ENCODE assay signal across 18 cellular contexts in the genomic region with DNA sequence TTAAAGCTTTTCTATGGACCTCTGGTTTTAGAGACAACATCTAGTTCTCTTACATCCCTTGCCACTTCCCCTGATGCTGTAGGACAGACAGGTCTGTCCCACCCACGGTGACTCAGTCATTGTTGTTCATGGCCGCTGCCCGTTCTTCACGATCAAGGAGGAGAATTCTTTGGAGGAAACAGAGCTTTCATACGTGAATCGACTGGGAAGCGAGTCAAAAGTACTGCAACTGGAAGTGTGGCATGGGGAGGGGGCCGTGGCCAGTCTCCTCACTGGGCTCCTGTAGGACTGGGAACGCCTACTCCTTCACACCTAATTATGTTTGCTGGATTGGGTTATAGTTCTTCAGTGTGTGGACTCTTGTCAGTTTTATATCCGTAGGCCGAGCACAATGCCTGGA. TPM values are rescaled to one million over a fixed set of nuclear protein-coding genes. Genes with fewer than 3 reads are reported as not detected.
DNase-seq lines count a peak whose midpoint lies in the region; ATAC-seq and TF ChIP-seq lines count a peak whose summit lies in the region.
"Had no signal": no experiment of that assay in that cellular context is flagged by ENCODE, and none has a peak within 500 bp of the region (broad histone marks: within the 10 kb centered on the region; RNA-seq: fewer than 3 reads in every experiment).

No MANE protein-coding gene starts in this region.

- ATAC-seq in T-cell (replicated peaks in 1 of 4) (no peak), HG03521 (IDR thresholded peaks at IDR 0.05; ENCODE audit: unreplicated experiment) (no peak), GM21526 (IDR thresholded peaks at IDR 0.05; ENCODE audit: low FRiP score, unreplicated experiment) (no peak)

- intact Hi-C loops in Caco-2 (cut with micrococcal nuclease; ENCODE audit: unreplicated experiment): loop anchor here (2.0 to 5.0 kb wide), 2 partner anchors 16 to 42 kb away; no protein-coding TSS in a partner anchor
- intact Hi-C loops in colonic mucosa (cut with DNase I): no loop called here

- H3K9me3 Mint-ChIP-seq in Caco-2 (ENCODE audit: unreplicated experiment): no peaks in the 10 kb centered on the region
- no peaks in the 10 kb centered on the region for H3K9me3 Mint-ChIP-seq in nephron
- no peaks in the 10 kb centered on the region for H3K9me3 Mint-ChIP-seq in T-cell
- H3K9me3 Mint-ChIP-seq: CD14-positive monocyte had no signal

- no peak overlapping the region for H3K9ac ChIP-seq in colonic mucosa (ENCODE audit: low read depth in 2 of 2, low read length in 2 of 2)

- no peaks in the 10 kb centered on the region for H3K36me3 ChIP-seq in Caco-2 (ENCODE audit: control insufficient read depth, insufficient read depth, low read length)
- no peaks in the 10 kb centered on the region for H3K36me3 ChIP-seq in colonic mucosa

- H3K4me3 Mint-ChIP-seq in Caco-2 (ENCODE audit: unreplicated experiment): peak overlapping the region; percentile 36
- H3K4me3 Mint-ChIP-seq in nephron: no peak overlapping the region
- H3K4me3 Mint-ChIP-seq in T-cell: no peak overlapping the region

- H3K27me3 Mint-ChIP-seq in Caco-2 (ENCODE audit: insufficient read depth, unreplicated experiment): no peaks in the 10 kb centered on the region
- H3K27me3 Mint-ChIP-seq in nephron (ENCODE audit: low read depth): peaks cover 15% of the 10 kb centered on the region
- H3K27me3 Mint-ChIP-seq in T-cell: no peaks in the 10 kb centered on the region

- CTCF ChIA-PET in Caco-2 (lab: Charles Lee) (interaction anchor here (0.6 kb wide), 1 partner anchor 405 kb away, joined by 9 read pairs; no protein-coding TSS in a partner anchor), T-cell (lab: Charles Lee) (no interaction called here)

- H3K36me3 Mint-ChIP-seq in Caco-2 (ENCODE audit: insufficient read depth, unreplicated experiment): no peaks in the 10 kb centered on the region
- no peaks in the 10 kb centered on the region for H3K36me3 Mint-ChIP-seq in nephron (ENCODE audit: low read depth)
- H3K36me3 Mint-ChIP-seq in T-cell: no peaks in the 10 kb centered on the region
- H3K36me3 Mint-ChIP-seq: CD14-positive monocyte had no signal

- TF ChIP-seq CTCF in Caco-2 (IDR thresholded peaks at IDR 0.05; ENCODE audit: insufficient read depth in 1 of 2, low read depth in 1 of 2, low read length in 1 of 2, severe bottlenecking in 1 of 2, unreplicated experiment in 1 of 2): no peak
- TF ChIP-seq CTCF in colonic mucosa (IDR thresholded peaks at IDR 0.05): no peak
- no peak for TF ChIP-seq CTCF in nephron (IDR thresholded peaks at IDR 0.05; ENCODE audit: unreplicated experiment in 3 of 3)

- H3K4me1 Mint-ChIP-seq in Caco-2 (ENCODE audit: low read depth, unreplicated experiment): peaks cover 33% of the 10 kb centered on the region
- H3K4me1 Mint-ChIP-seq in nephron: no peaks in the 10 kb centered on the region
- H3K4me1 Mint-ChIP-seq in T-cell: peaks cover 4 to 12% (median 5%) of the 10 kb centered on the region in 3 donors

- no peak overlapping the region for H3K27ac ChIP-seq in colonic mucosa

- no peak for DNase-seq in Caco-2
- DNase-seq in NCI-H2227 treated with DMSO at 0.1 percent for 48 hours (lab: John Stamatoyannopoulos, UW): peak; percentile 25
- peak; percentile 16 for DNase-seq in colonic mucosa
- DNase-seq in NCI-H446 treated with DMSO at 0.1 percent for 48 hours (lab: John Stamatoyannopoulos, UW): no peak
- DNase-seq in T-cell: no peak
- DNase-seq: DMS53; HCEC 1CT; NCI-H1048; NCI-H146; NCI-H2081 treated with DMSO at 0.1 percent for 48 hours; NCI-H226; NCI-H69; NK-92 treated with Interleukin-12 subunit alpha and Interleukin-12 subunit beta, amount 100 ng/mL, for 24 hours; OCI-M1 had no signal

- no TSS peak for BruUV-seq in Caco-2 (replicated peaks; lab: Mats Ljungman, UMichigan)

- POLR2A ChIA-PET in Caco-2 (lab: Charles Lee) (interaction anchor here (0.6 kb wide), 1 partner anchor 252 kb away, joined by 3 read pairs; no protein-coding TSS in a partner anchor), T-cell (lab: Charles Lee) (no interaction called here)

- H3K27ac Mint-ChIP-seq in Caco-2 (ENCODE audit: unreplicated experiment): peak overlapping the region; percentile 86
- peak overlapping the region in 2 of 3 experiments; percentile 28 to 42 for H3K27ac Mint-ChIP-seq in nephron
- H3K27ac Mint-ChIP-seq in T-cell: no peak overlapping the region

- peaks cover 28% of the 10 kb centered on the region for H3K4me1 ChIP-seq in Caco-2
- no peaks in the 10 kb centered on the region for H3K4me1 ChIP-seq in colonic mucosa

- H3K9me3 ChIP-seq in Caco-2 (no peaks in the 10 kb centered on the region), colonic mucosa (no peaks in the 10 kb centered on the region)

- no peaks in the 10 kb centered on the region for H3K27me3 ChIP-seq in Caco-2 (replicated peaks; ENCODE audit: control insufficient read depth, insufficient read depth, low read length)
- H3K27me3 ChIP-seq in colonic mucosa: no peaks in the 10 kb centered on the region

- H3K4me3 ChIP-seq in Caco-2 (ENCODE audit: low read depth, low read length): no peak overlapping the region
- H3K4me3 ChIP-seq in colonic mucosa: no peak overlapping the region

RNA-seq across cellular contexts. Expression of gene SLC37A1, which starts 4.4 kb away (rescaled TPM):
- total RNA-seq in Caco-2 (2022): 8.4 and 9.8 TPM in 2 replicates
- total RNA-seq in colonic mucosa: 100 to 1,000 TPM in 1 of 2 donors, 10 to 100 TPM in 1; 98.5 to 118 TPM
- 10 to 100 TPM; 18.7 to 26.3 (median 22.6) TPM for total RNA-seq in T-cell

RNA-seq across cellular contexts. Expression of gene RSPH1, which starts 13.2 kb away (rescaled TPM):
- total RNA-seq in Caco-2 (2022): 0.23 and 0.51 TPM in 2 replicates
- 1 to 10 TPM; 6.9 to 7.5 TPM for total RNA-seq in colonic mucosa
- total RNA-seq in T-cell: under 1 TPM in 2 of 5 donors, not detected in 3; 0.12 to 0.20 TPM

Comparison
In these comparisons a context has a peak if more than half of its experiments do, and no peak if none do; other contexts are left out.
1. DNase-seq: peak in NCI-H2227 treated with DMSO at 0.1 percent for 48 hours (single experiment) and colonic mucosa (single experiment); none in Caco-2 (0 of 2), NCI-H446 treated with DMSO at 0.1 percent for 48 hours (single experiment) and T-cell (0 of 34).
2. H3K27ac Mint-ChIP-seq: peak in Caco-2 (single experiment) and nephron (2 of 3); none in T-cell (0 of 2).